ENCODE assay signal across 8 cellular contexts in genomic region chr1:206106328-206107167, GRCh38. TPM values are rescaled to one million over a fixed set of nuclear protein-coding genes. Genes with fewer than 3 reads are reported as not detected.
DNase-seq lines count a peak whose midpoint lies in the region; ATAC-seq and TF ChIP-seq lines count a peak whose summit lies in the region.

No MANE protein-coding gene starts in this region.

- peak overlapping the region; percentile 27 for H3K4me2 ChIP-seq in OCI-LY3 (ENCODE audit: low read length)

- peak overlapping the region; percentile 44; the same call in 1 of the 2 replicates for H3K9ac ChIP-seq in OCI-LY3 (ENCODE audit: low read length)

- no peaks in the 10 kb centered on the region for H3K9me3 Mint-ChIP-seq in natural killer cell treated with Interleukin-12 subunit alpha and Interleukin-12 subunit beta and Interleukin-15 and Interleukin-18, amount 100 ng/mL, for 72 hours
- H3K9me3 Mint-ChIP-seq in stimulated activated naive B cell treated with anti-CD40 and anti-IgM and Interleukin-4, amounts not matched to agents 10 μg/mL and 1 μg/mL and 100 μg/mL, for 72 hours, result no peaks in the 10 kb centered on the region

- peak; percentile 93 for TF ChIP-seq CTCF in GM10266 (IDR thresholded peaks at IDR 0.05; ENCODE audit: control insufficient read depth, insufficient read depth, low read depth, missing control alignments)
- TF ChIP-seq CTCF in OCI-LY3 (IDR thresholded peaks at IDR 0.05; ENCODE audit: low read depth, low read length), result peak; percentile 96

- no peak overlapping the region for H3K4me3 ChIP-seq in Jurkat, Clone E6-1 (ENCODE audit: low read length)
- H3K4me3 ChIP-seq in OCI-LY3 (ENCODE audit: low read length), result no peak overlapping the region

- H2AFZ ChIP-seq in OCI-LY3 (ENCODE audit: low read depth, low read length), result no peak overlapping the region

- peaks cover 5 to 13% of the 10 kb centered on the region in 2 donors for H3K27me3 Mint-ChIP-seq in natural killer cell treated with Interleukin-12 subunit alpha and Interleukin-12 subunit beta and Interleukin-15 and Interleukin-18, amount 100 ng/mL, for 72 hours
- no peaks in the 10 kb centered on the region for H3K27me3 Mint-ChIP-seq in stimulated activated naive B cell treated with anti-CD40 and anti-IgM and Interleukin-4, amounts not matched to agents 10 μg/mL and 1 μg/mL and 100 μg/mL, for 72 hours

- H3K4me1 ChIP-seq in OCI-LY3 (ENCODE audit: low read length), result peaks cover 19% of the 10 kb centered on the region

- DNase-seq in GM10266 (ENCODE audit: extremely low spot score), result peak; percentile 89
- DNase-seq in Jurkat, Clone E6-1 (ENCODE audit: low read depth, low spot score), result peak; percentile 83
- DNase-seq in activated CD8-positive, alpha-beta memory T cell treated with anti-CD3 and anti-CD28 coated beads, Interleukin-2, amount 50 U/mL, for 48 hours, result peak; percentile 90
- peak; percentile 80 for DNase-seq in natural killer cell treated with Interleukin-12 subunit alpha and Interleukin-12 subunit beta and Interleukin-15 and Interleukin-18, amount 100 ng/mL, for 72 hours (ENCODE audit: low spot score)
- DNase-seq in stimulated activated naive B cell treated with anti-CD40 and anti-IgM and Interleukin-4, amounts not matched to agents 10 μg/mL and 1 μg/mL and 100 μg/mL, for 72 hours, result peak; percentile 71

- no peak overlapping the region for H3K27ac Mint-ChIP-seq in natural killer cell treated with Interleukin-12 subunit alpha and Interleukin-12 subunit beta and Interleukin-15 and Interleukin-18, amount 100 ng/mL, for 72 hours
- no peak overlapping the region for H3K27ac Mint-ChIP-seq in stimulated activated naive B cell treated with anti-CD40 and anti-IgM and Interleukin-4, amounts not matched to agents 10 μg/mL and 1 μg/mL and 100 μg/mL, for 72 hours

- H3K4me1 Mint-ChIP-seq in natural killer cell treated with Interleukin-12 subunit alpha and Interleukin-12 subunit beta and Interleukin-15 and Interleukin-18, amount 100 ng/mL, for 72 hours (ENCODE audit: low read depth in 2 of 2), result peaks cover 0 to 3% of the 10 kb centered on the region in 2 donors
- peaks cover 21 to 40% of the 10 kb centered on the region in 2 donors for H3K4me1 Mint-ChIP-seq in stimulated activated naive B cell treated with anti-CD40 and anti-IgM and Interleukin-4, amounts not matched to agents 10 μg/mL and 1 μg/mL and 100 μg/mL, for 72 hours

- no peaks in the 10 kb centered on the region for H3K36me3 Mint-ChIP-seq in natural killer cell treated with Interleukin-12 subunit alpha and Interleukin-12 subunit beta and Interleukin-15 and Interleukin-18, amount 100 ng/mL, for 72 hours
- peaks cover 7 to 8% of the 10 kb centered on the region in 2 donors for H3K36me3 Mint-ChIP-seq in stimulated activated naive B cell treated with anti-CD40 and anti-IgM and Interleukin-4, amounts not matched to agents 10 μg/mL and 1 μg/mL and 100 μg/mL, for 72 hours

- peaks cover 5% of the 10 kb centered on the region for H3K79me2 ChIP-seq in OCI-LY3 (ENCODE audit: low read length)

- no peaks in the 10 kb centered on the region for H3K27me3 ChIP-seq in OCI-LY3 (ENCODE audit: low read depth, low read length)

- no peaks in the 10 kb centered on the region for H4K20me1 ChIP-seq in OCI-LY3 (ENCODE audit: insufficient read depth, low read length)

- no peaks in the 10 kb centered on the region for H3K9me3 ChIP-seq in OCI-LY3 (ENCODE audit: insufficient read depth, low read length)

- no peak overlapping the region for H3K4me3 Mint-ChIP-seq in natural killer cell treated with Interleukin-12 subunit alpha and Interleukin-12 subunit beta and Interleukin-15 and Interleukin-18, amount 100 ng/mL, for 72 hours
- H3K4me3 Mint-ChIP-seq in stimulated activated naive B cell treated with anti-CD40 and anti-IgM and Interleukin-4, amounts not matched to agents 10 μg/mL and 1 μg/mL and 100 μg/mL, for 72 hours, result no peak overlapping the region

- peak; percentile 84 for ATAC-seq in esophagus mucosa
- ATAC-seq in natural killer cell treated with Interleukin-12 subunit alpha and Interleukin-12 subunit beta and Interleukin-15 and Interleukin-18, amount 100 ng/mL, for 72 hours, result peak; percentile 73 to 74
- ATAC-seq in stimulated activated naive B cell treated with anti-CD40 and anti-IgM and Interleukin-4, amounts not matched to agents 10 μg/mL and 1 μg/mL and 100 μg/mL, for 72 hours (replicated peaks), result peak; percentile 92
- ATAC-seq in GM18873 (IDR thresholded peaks at IDR 0.05; ENCODE audit: low FRiP score, unreplicated experiment), result no peak

- H3K36me3 ChIP-seq in OCI-LY3 (replicated peaks; ENCODE audit: low read depth, low read length), result peaks cover 13% of the 10 kb centered on the region

- peak overlapping the region; percentile 58 for H3K27ac ChIP-seq in OCI-LY3 (ENCODE audit: low read length)

RNA-seq across cellular contexts. Expression of gene AVPR1B, which starts 10.6 kb away (rescaled TPM):
- polyA plus RNA-seq in Jurkat, Clone E6-1 (2012; ENCODE audit: insufficient read depth, insufficient read length), result not detected
- total RNA-seq in esophagus mucosa, result not detected
- not detected for total RNA-seq in natural killer cell treated with Interleukin-12 subunit alpha and Interleukin-12 subunit beta and Interleukin-15 and Interleukin-18, amount 100 ng/mL, for 72 hours

RNA-seq across cellular contexts. Expression of gene RHEX, which starts 53.6 kb away (rescaled TPM):
- polyA plus RNA-seq in Jurkat, Clone E6-1 (2012; ENCODE audit: insufficient read depth, insufficient read length), result not detected
- 0.48 TPM for total RNA-seq in esophagus mucosa
- total RNA-seq in natural killer cell treated with Interleukin-12 subunit alpha and Interleukin-12 subunit beta and Interleukin-15 and Interleukin-18, amount 100 ng/mL, for 72 hours, result under 1 TPM in 1 of 2 donors, not detected in 1; 0.86 TPM
